31 cellular contexts compared by ENCODE assay signal in the genomic region with DNA sequence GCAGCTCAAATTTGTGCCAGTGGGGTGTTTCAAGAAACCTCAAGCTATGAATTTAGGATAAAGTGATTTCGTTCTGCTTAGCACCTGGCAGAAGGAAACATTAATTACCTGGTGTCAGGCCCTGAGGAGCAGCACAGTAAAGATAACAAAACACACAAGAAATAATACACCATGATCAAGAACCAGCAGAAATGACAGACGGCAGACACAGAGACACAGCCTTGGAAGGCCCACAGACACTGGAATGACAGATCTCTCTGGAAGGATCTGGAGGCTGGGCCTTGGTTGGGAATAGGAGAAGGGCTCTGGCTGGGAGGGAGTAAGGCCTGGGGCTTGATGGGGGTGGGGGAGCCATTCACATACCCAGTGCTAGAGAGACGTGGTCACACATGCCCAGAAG. TPM values are rescaled to one million over a fixed set of nuclear protein-coding genes. Genes with fewer than 3 reads are reported as not detected.
"Had no signal": no experiment of that assay in that cellular context is flagged by ENCODE, and none has a peak within 500 bp of the region (broad histone marks: within the 10 kb centered on the region; RNA-seq: fewer than 3 reads in every experiment).

No MANE protein-coding gene starts in this region.

- H3K27me3 ChIP-seq: ascending aorta, Peyer's patch had no signal

- DNase-seq: activated CD4-positive, alpha-beta T cell treated with anti-CD3 and anti-CD28 coated beads for 36 hours; activated CD4-positive, alpha-beta T cell treated with anti-CD3 and anti-CD28 coated beads, Interleukin-2, amount 10 ng/mL, durations not matched to agents 7 days and 5 days; activated CD4-positive, alpha-beta T cell treated with anti-CD3 and anti-CD28 coated beads, Interleukin-2, amount 50 U/mL, for 48 hours; activated CD8-positive, alpha-beta T cell treated with anti-CD3 and anti-CD28 coated beads, Interleukin-2, amount 10 ng/mL, durations not matched to agents 7 days and 5 days; activated gamma-delta T cell; activated naive CD4-positive, alpha-beta T cell treated with Interleukin-2 at 50 U/mL for 16 hours; activated naive CD8-positive, alpha-beta T cell treated with anti-CD3 and anti-CD28 coated beads, Interleukin-2, amount 10 ng/mL, durations not matched to agents 7 days and 5 days; activated T-cell treated with anti-CD3 and anti-CD28 coated beads, Interleukin-2, amount 50 U/mL, for 24 hours; amygdala; Kasumi-1; MG63; NCI-H1048; NCI-H1105 treated with DMSO at 0.1 percent for 48 hours; NCI-H1436; NCI-H1694; NCI-H1930; NCI-H2081 treated with DMSO at 0.1 percent for 48 hours; NCI-H345; NCI-H524 treated with DMSO at 0.1 percent for 48 hours; Peyer's patch; RPMI8226; SHP77 treated with DMSO at 0.1 percent for 48 hours; SK-N-SH had no signal

- FAIRE-seq: TTC549 had no signal

- H3K4me1 ChIP-seq: ascending aorta, Peyer's patch, SJSA1 had no signal

- ATAC-seq: activated CD4-positive, alpha-beta T cell treated with anti-CD3 and anti-CD28 coated beads for 36 hours; activated CD4-positive, CD25-positive, alpha-beta regulatory T cell treated with anti-CD3 and anti-CD28 coated beads, Interleukin-2, amount 50 U/mL, for 24 hours; activated CD8-positive, alpha-beta T cell treated with anti-CD3 and anti-CD28 coated beads, Interleukin-2, amount 10 ng/mL, durations not matched to agents 7 days and 5 days had no signal

- H3K4me3 ChIP-seq: ascending aorta, cardiac muscle cell, MG63, Peyer's patch, SJSA1 had no signal

- H3K4me2 ChIP-seq: SK-N-SH had no signal

- H3K9ac ChIP-seq: SK-N-SH had no signal

- H3K9me3 ChIP-seq: ascending aorta, MG63, Peyer's patch, SJSA1, SK-N-SH had no signal

- H3K27ac ChIP-seq: ascending aorta, cardiac muscle cell, Peyer's patch, SJSA1 had no signal

- H3K36me3 ChIP-seq: ascending aorta, cardiac muscle cell, MG63, Peyer's patch, SJSA1 had no signal

RNA-seq across cellular contexts. Expression of gene PRODH2, which starts 10.8 kb away (rescaled TPM):
- total RNA-seq: activated CD4-positive, alpha-beta T cell treated with anti-CD3 and anti-CD28 coated beads for 36 hours; activated CD4-positive, alpha-beta T cell treated with anti-CD3 and anti-CD28 coated beads, Interleukin-2, amount 10 ng/mL, durations not matched to agents 7 days and 5 days; activated CD8-positive, alpha-beta T cell treated with anti-CD3 and anti-CD28 coated beads, Interleukin-2, amount 10 ng/mL, durations not matched to agents 7 days and 5 days; activated naive CD8-positive, alpha-beta T cell treated with anti-CD3 and anti-CD28 coated beads, Interleukin-2, amount 10 ng/mL, durations not matched to agents 7 days and 5 days; activated T-helper 2 cell treated with anti-CD3 and anti-CD28 coated beads, Interferon-gamma antibody, Interleukin-2, Interleukin-4, amounts not matched to agents 10 μg/mL and 5 μg/mL and 100 μg/mL, durations not matched to agents 14 hours and 24 hours and 36 hours; ascending aorta; chondrocyte; NCI-H460; Peyer's patch; SJSA1 had no signal
- polyA plus RNA-seq: cardiac muscle cell, SK-N-SH had no signal

RNA-seq across cellular contexts. Expression of gene HSPB6, which starts 45.0 kb away (rescaled TPM):
- total RNA-seq: SJSA1 had no signal

RNA-seq across cellular contexts. Expression of gene NPHS1, which starts 50.5 kb away (rescaled TPM):
- total RNA-seq: activated CD4-positive, alpha-beta T cell treated with anti-CD3 and anti-CD28 coated beads for 36 hours; activated CD4-positive, alpha-beta T cell treated with anti-CD3 and anti-CD28 coated beads, Interleukin-2, amount 10 ng/mL, durations not matched to agents 7 days and 5 days; activated CD8-positive, alpha-beta T cell treated with anti-CD3 and anti-CD28 coated beads, Interleukin-2, amount 10 ng/mL, durations not matched to agents 7 days and 5 days; ascending aorta; chondrocyte; NCI-H460; Peyer's patch; SJSA1 had no signal
- polyA plus RNA-seq: SK-N-SH had no signal
